Comparison of ENCODE assay signal across 9 cellular contexts in genomic region chr11:33375688-33376311, GRCh38. TPM values are rescaled to one million over a fixed set of nuclear protein-coding genes. Genes with fewer than 3 reads are reported as not detected.
DNase-seq lines count a peak whose midpoint lies in the region; ATAC-seq and TF ChIP-seq lines count a peak whose summit lies in the region.
"Had no signal": no experiment of that assay in that cellular context is flagged by ENCODE, and none has a peak within 500 bp of the region (broad histone marks: within the 10 kb centered on the region; RNA-seq: fewer than 3 reads in every experiment).

TSS of gene KIAA1549L (plus strand) at chr11:33376108.

- H3K27ac ChIP-seq in body of pancreas (no peak within 1 kb of the TSS), left lung (no peak within 1 kb of the TSS), transverse colon (no peak within 1 kb of the TSS)

- DNase-seq in DMS79 treated with DMSO at 0.1 percent for 48 hours (lab: John Stamatoyannopoulos, UW) (peak; percentile 50), DMS79 (lab: John Stamatoyannopoulos, UW) (no peak), LNCaP clone FGC (ENCODE audit: low read depth) (no peak), body of pancreas (no peak), left lung (peak in 1 of 2 donors; percentile 55), transverse colon (no peak), GF-D8 (lab: John Stamatoyannopoulos, UW) (no peak)

- H3K27me3 ChIP-seq in body of pancreas, result peaks cover 0 to 14% of the 10 kb centered on the region in 2 donors
- H3K27me3 ChIP-seq in left lung, result peaks cover 27 to 75% of the 10 kb centered on the region in 2 donors
- H3K27me3 ChIP-seq in transverse colon, result peaks cover 75% of the 10 kb centered on the region

- 3% methylated on average over 7 to 64 of the region's 70 CpGs for WGBS in body of pancreas, 2 donors
- 9% methylated on average over 34 of the region's 70 CpGs; no CpG with 5 or more reads in 1 of the 2 donors for WGBS in transverse colon (ENCODE audit: low coverage in 1 of 2), 2 donors

- H3K4me1 ChIP-seq in body of pancreas (peaks cover 18% of the 10 kb centered on the region), left lung (peaks cover 0 to 17% of the 10 kb centered on the region in 2 donors), transverse colon (peaks cover 0 to 8% (median 5%) of the 10 kb centered on the region in 4 donors)

- TF ChIP-seq EP300 in transverse colon (IDR thresholded peaks at IDR 0.05; ENCODE audit: low read depth), result no peak

- ATAC-seq in body of pancreas (peak; percentile 18), left lung (no peak), GM19395 (IDR thresholded peaks at IDR 0.05; ENCODE audit: unreplicated experiment) (no peak)

- H3K9me3 ChIP-seq in body of pancreas (no peaks in the 10 kb centered on the region), left lung (no peaks in the 10 kb centered on the region), transverse colon (no peaks in the 10 kb centered on the region)

- intact Hi-C loops in body of pancreas (cut with DNase I), result no loop called here
- intact Hi-C loops in left lung (cut with DNase I), result no loop called here
- intact Hi-C loops in transverse colon (cut with DNase I; ENCODE audit: low total_unique reads), result no loop called here

- H3K36me3 ChIP-seq in body of pancreas (replicated peaks in 1 of 2; ENCODE audit: insufficient read depth in 1 of 2, low read depth in 2 of 2), result no peaks in the 10 kb centered on the region
- no peaks in the 10 kb centered on the region for H3K36me3 ChIP-seq in left lung
- no peaks in the 10 kb centered on the region for H3K36me3 ChIP-seq in transverse colon

- TF ChIP-seq CTCF in LNCaP clone FGC (IDR thresholded peaks at IDR 0.05; ENCODE audit: control insufficient read depth, extremely low read depth, insufficient read depth), result no peak
- TF ChIP-seq CTCF in body of pancreas (IDR thresholded peaks at IDR 0.05), result no peak
- TF ChIP-seq CTCF in left lung (IDR thresholded peaks at IDR 0.05), result no peak
- no peak for TF ChIP-seq CTCF in transverse colon (IDR thresholded peaks at IDR 0.05)

- peak within 1 kb of the TSS; percentile 29 for H3K4me3 ChIP-seq in LNCaP clone FGC (ENCODE audit: low read depth, low read length)
- no peak within 1 kb of the TSS for H3K4me3 ChIP-seq in body of pancreas
- H3K4me3 ChIP-seq in left lung, result peak within 1 kb of the TSS; percentile 11 to 27
- peak within 1 kb of the TSS in 3 of 4 donors; percentile 29 to 58 (median 29) for H3K4me3 ChIP-seq in transverse colon

- TF ChIP-seq POLR2A in body of pancreas (IDR thresholded peaks at IDR 0.05), result no peak
- TF ChIP-seq POLR2A in transverse colon (IDR thresholded peaks at IDR 0.05), result no peak

- in situ Hi-C loops in transverse colon (cut with MboI; ENCODE audit: low pct_ligation_motif_present in 1 of 4, low pct_unique_long_range_greater_than_20kb in 1 of 4, low sequenced_read_pairs in 3 of 4), result no loop called here

RNA-seq across cellular contexts. Expression of gene KIAA1549L, which starts in this region (rescaled TPM):
- total RNA-seq in body of pancreas (under 1 TPM; 0.33 to 0.52 TPM), left lung (under 1 TPM; 0.18 to 0.29 TPM), transverse colon (under 1 TPM in 3 of 4 donors, not detected in 1; under 0.01 to 0.20 (median 0.16) TPM)
- total RNA-seq: activated CD8-positive, alpha-beta memory T cell treated with anti-CD3 and anti-CD28 coated beads for 36 hours had no signal

Comparison
In these comparisons a context has a peak if more than half of its experiments do, and no peak if none do; other contexts are left out.
1. Peak in ATAC-seq in body of pancreas; RNA of the gene not detected or under 1 TPM.
2. H3K4me3 ChIP-seq: peak in LNCaP clone FGC (single experiment), left lung (2 of 2) and transverse colon (3 of 4); none in body of pancreas (0 of 2).